In genomic region chr4:15805583-15806517, GRCh38 we compare ENCODE assay signal across 8 cellular contexts. TPM values are rescaled to one million over a fixed set of nuclear protein-coding genes. Genes with fewer than 3 reads are reported as not detected.
A peak's percentile ranks its signal among the peaks of the same experiment; 100 is the strongest.
DNase-seq lines count a peak whose midpoint lies in the region; ATAC-seq, FAIRE-seq and TF ChIP-seq lines count a peak whose summit lies in the region.

No MANE protein-coding gene starts in this region.

- H3K79me2 ChIP-seq in mammary epithelial cell (ENCODE audit: insufficient read depth, low read length): no peaks in the 10 kb centered on the region

- intact Hi-C loops in mammary epithelial cell (cut with micrococcal nuclease): loop anchor here (1.0 to 5.0 kb wide), 5 partner anchors 76 to 456 kb away; no protein-coding TSS in a partner anchor
- intact Hi-C loops in kidney (cut with DNase I): no loop called here

- CTCF ChIA-PET in mammary epithelial cell (lab: Charles Lee; ENCODE audit: low non-redundant PET): interaction anchor here (0.6 to 1.6 kb wide), 9 partner anchors 68 to 327 kb away, joined by 3 to 24 read pairs (median 6); partner anchors contain the start of gene FGFBP1

- H3K9ac ChIP-seq in mammary epithelial cell (ENCODE audit: insufficient read depth, low read length) (no peak overlapping the region), kidney (ENCODE audit: low read length in 2 of 2) (no peak overlapping the region)

- dilution Hi-C loops in mammary epithelial cell (cut with HindIII; ENCODE audit: low sequenced_read_pairs): loop anchor here (5.0 kb wide), 1 partner anchor 76 kb away; no protein-coding TSS in a partner anchor

- in situ Hi-C loops in mammary epithelial cell (cut with MboI; ENCODE audit: low sequenced_read_pairs in 2 of 2): loop anchor here (5.0 to 25.0 kb wide), 7 partner anchors 59 to 456 kb away; no protein-coding TSS in a partner anchor

- BruUV-seq in mammary epithelial cell (replicated peaks; lab: Mats Ljungman, UMichigan): no TSS peak

- no peak overlapping the region for H2AFZ ChIP-seq in mammary epithelial cell (ENCODE audit: low read depth, low read length)

- ATAC-seq in GM21619 (IDR thresholded peaks at IDR 0.05; ENCODE audit: unreplicated experiment): peak; percentile 29
- peak; percentile 70; the same call in 2 of the 3 replicates for ATAC-seq in RWPE2 (ENCODE audit: low read depth)

- H3K9me3 ChIP-seq in RWPE2 (ENCODE audit: severe bottlenecking) (no peaks in the 10 kb centered on the region), mammary epithelial cell (replicated peaks; ENCODE audit: insufficient read depth, low read length) (no peaks in the 10 kb centered on the region), kidney (ENCODE audit: control insufficient read depth in 1 of 2, low read length in 2 of 2) (no peaks in the 10 kb centered on the region)

- TF ChIP-seq CTCF in LNCaP clone FGC (IDR thresholded peaks at IDR 0.05; ENCODE audit: control insufficient read depth, extremely low read depth, insufficient read depth): peak; percentile 88
- TF ChIP-seq CTCF in RWPE2 (IDR thresholded peaks at IDR 0.05; ENCODE audit: poor library complexity, severe bottlenecking): peak; percentile 95
- peak; percentile 82 to 86 for TF ChIP-seq CTCF in mammary epithelial cell (conservative IDR thresholded peaks at IDR 0.05 in 1 of 2, IDR thresholded peaks at IDR 0.05 in 1 of 2; ENCODE audit: extremely low read depth in 1 of 2, insufficient read depth in 1 of 2, low read depth in 1 of 2, low read length in 2 of 2)
- peak; percentile 75 for TF ChIP-seq CTCF in kidney (IDR thresholded peaks at IDR 0.05; ENCODE audit: borderline replicate concordance, extremely low read depth, insufficient read depth)

- no peak overlapping the region for H3K27ac ChIP-seq in RWPE2 (ENCODE audit: poor library complexity, severe bottlenecking)
- no peak overlapping the region for H3K27ac ChIP-seq in mammary epithelial cell (ENCODE audit: insufficient read depth, low read depth, low read length)
- no peak overlapping the region for H3K27ac ChIP-seq in kidney (ENCODE audit: low read depth in 2 of 2, low read length in 2 of 2)

- no peak overlapping the region for H3K4me3 ChIP-seq in LNCaP clone FGC (ENCODE audit: low read depth, low read length)
- H3K4me3 ChIP-seq in RWPE2 (ENCODE audit: severe bottlenecking): no peak overlapping the region
- no peak overlapping the region for H3K4me3 ChIP-seq in mammary epithelial cell (replicated peaks in 1 of 3; ENCODE audit: insufficient read depth in 1 of 3, low read depth in 2 of 3, low read length in 3 of 3)
- no peak overlapping the region for H3K4me3 ChIP-seq in kidney (ENCODE audit: low read length in 2 of 2)

- H3K4me2 ChIP-seq in mammary epithelial cell (ENCODE audit: insufficient read depth, low read depth, low read length): no peak overlapping the region

- H4K20me1 ChIP-seq in mammary epithelial cell (ENCODE audit: insufficient read depth, low read length): no peaks in the 10 kb centered on the region

- 52% methylated on average over 5 of the region's 5 CpGs for WGBS in mammary epithelial cell (ENCODE audit: low coverage, missing lambda C conversion rate)

- H3K27me3 ChIP-seq in RWPE2 (ENCODE audit: insufficient read depth, poor library complexity, severe bottlenecking) (no peaks in the 10 kb centered on the region), mammary epithelial cell (ENCODE audit: insufficient read depth, low read length) (no peaks in the 10 kb centered on the region)

- FAIRE-seq in kidney (lab: Jason Lieb, UNC): peak; percentile 81

- peak; percentile 26 for DNase-seq in activated CD4-positive, CD25-positive, alpha-beta regulatory T cell treated with anti-CD3 and anti-CD28 coated beads, Interleukin-2, amount 50 U/mL, for 16 hours (ENCODE audit: low read depth, low spot score)
- no peak for DNase-seq in activated CD4-positive, CD25-positive, alpha-beta regulatory T cell treated with anti-CD3 and anti-CD28 coated beads, Interleukin-2, amount 50 U/mL, for 72 hours
- DNase-seq in LNCaP clone FGC (ENCODE audit: low read depth) (peak; percentile 43), RWPE2 (ENCODE audit: low spot score) (no peak), mammary epithelial cell (peak; percentile 56), kidney (no peak)
- DNase-seq in stimulated activated naive CD4-positive, alpha-beta T cell (lab: John Stamatoyannopoulos, UW): peak in 5 of 6 experiments; percentile 10 to 57 (median 20)

- no peaks in the 10 kb centered on the region for H3K4me1 ChIP-seq in RWPE2 (ENCODE audit: insufficient read depth, poor library complexity, severe bottlenecking)
- no peaks in the 10 kb centered on the region for H3K4me1 ChIP-seq in mammary epithelial cell (ENCODE audit: insufficient read depth, low read length)
- no peaks in the 10 kb centered on the region for H3K4me1 ChIP-seq in kidney (ENCODE audit: control insufficient read depth in 1 of 2, insufficient read depth in 1 of 2, low read depth in 1 of 2, low read length in 2 of 2)

- H3K36me3 ChIP-seq in RWPE2 (ENCODE audit: low read depth) (no peaks in the 10 kb centered on the region), mammary epithelial cell (ENCODE audit: insufficient read depth, low read length) (no peaks in the 10 kb centered on the region), kidney (ENCODE audit: control insufficient read depth in 1 of 2, insufficient read depth in 2 of 2, low read length in 2 of 2) (no peaks in the 10 kb centered on the region)

RNA-seq across cellular contexts. Expression of gene CD38, which starts 27.7 kb away (rescaled TPM):
- total RNA-seq in mammary epithelial cell: not detected
- 0.01 TPM for polyA plus RNA-seq in mammary epithelial cell
- not detected for polyA minus RNA-seq in mammary epithelial cell
- 8.9 TPM for total RNA-seq in kidney
- polyA plus RNA-seq in kidney (ENCODE audit: insufficient read depth, low read depth, low replicate concordance): 0.15 TPM

Comparison
In these comparisons a context has a peak if more than half of its experiments do, and no peak if none do; other contexts are left out.
1. DNase-seq: peak in activated CD4-positive, CD25-positive, alpha-beta regulatory T cell treated with anti-CD3 and anti-CD28 coated beads, Interleukin-2, amount 50 U/mL, for 16 hours (single experiment), LNCaP clone FGC (single experiment), mammary epithelial cell (single experiment) and stimulated activated naive CD4-positive, alpha-beta T cell (5 of 6); none in activated CD4-positive, CD25-positive, alpha-beta regulatory T cell treated with anti-CD3 and anti-CD28 coated beads, Interleukin-2, amount 50 U/mL, for 72 hours (single experiment), RWPE2 (single experiment) and kidney (single experiment).
2. Peak in every context shown above with its lines, with median percentiles within 50 percentile points of each other: CTCF ChIP-seq.